Comparison of ENCODE assay signal across 1 cellular context in the genomic region with DNA sequence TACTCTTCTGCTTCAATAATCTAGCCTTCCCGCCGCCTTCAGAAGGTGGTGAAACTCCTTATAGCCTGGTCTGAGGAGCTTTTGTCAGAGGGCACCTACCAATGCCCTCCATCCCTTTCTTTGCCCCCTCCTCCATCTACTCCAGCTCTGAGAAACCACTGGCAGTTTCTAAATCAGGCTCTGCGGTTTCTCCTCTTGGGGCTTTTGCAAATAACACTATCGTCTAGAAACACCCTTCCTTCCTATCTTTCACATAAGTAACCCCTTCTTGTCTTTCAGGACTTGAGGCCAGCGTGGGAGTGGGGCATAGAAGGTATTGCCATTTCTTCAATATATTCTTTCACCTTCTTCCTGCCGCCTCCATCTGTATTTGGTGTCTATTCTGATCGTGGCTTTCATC.
TF ChIP-seq lines count a peak whose summit lies in the region.

No MANE protein-coding gene starts in this region.

TF ChIP-seq in K562, 482 proteins besides CTCF, POLR2A, EP300 and RAD21 (continued from another document and continues in another):
- TF ChIP-seq, protein P1, sequence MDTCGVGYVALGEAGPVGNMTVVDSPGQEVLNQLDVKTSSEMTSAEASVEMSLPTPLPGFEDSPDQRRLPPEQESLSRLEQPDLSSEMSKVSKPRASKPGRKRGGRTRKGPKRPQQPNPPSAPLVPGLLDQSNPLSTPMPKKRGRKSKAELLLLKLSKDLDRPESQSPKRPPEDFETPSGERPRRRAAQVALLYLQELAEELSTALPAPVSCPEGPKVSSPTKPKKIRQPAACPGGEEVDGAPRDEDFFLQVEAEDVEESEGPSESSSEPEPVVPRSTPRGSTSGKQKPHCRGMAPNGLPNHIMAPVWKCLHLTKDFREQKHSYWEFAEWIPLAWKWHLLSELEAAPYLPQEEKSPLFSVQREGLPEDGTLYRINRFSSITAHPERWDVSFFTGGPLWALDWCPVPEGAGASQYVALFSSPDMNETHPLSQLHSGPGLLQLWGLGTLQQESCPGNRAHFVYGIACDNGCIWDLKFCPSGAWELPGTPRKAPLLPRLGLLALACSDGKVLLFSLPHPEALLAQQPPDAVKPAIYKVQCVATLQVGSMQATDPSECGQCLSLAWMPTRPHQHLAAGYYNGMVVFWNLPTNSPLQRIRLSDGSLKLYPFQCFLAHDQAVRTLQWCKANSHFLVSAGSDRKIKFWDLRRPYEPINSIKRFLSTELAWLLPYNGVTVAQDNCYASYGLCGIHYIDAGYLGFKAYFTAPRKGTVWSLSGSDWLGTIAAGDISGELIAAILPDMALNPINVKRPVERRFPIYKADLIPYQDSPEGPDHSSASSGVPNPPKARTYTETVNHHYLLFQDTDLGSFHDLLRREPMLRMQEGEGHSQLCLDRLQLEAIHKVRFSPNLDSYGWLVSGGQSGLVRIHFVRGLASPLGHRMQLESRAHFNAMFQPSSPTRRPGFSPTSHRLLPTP (IDR thresholded peaks at IDR 0.05; ENCODE audit: borderline replicate concordance, extremely low read depth, insufficient read length), result no peak
- TF ChIP-seq ZNF76 (CRISPR knock-in tag; IDR thresholded peaks at IDR 0.05; ENCODE audit: borderline replicate concordance) (no peak), ZNF589 (CRISPR knock-in tag; IDR thresholded peaks at IDR 0.05; ENCODE audit: low read depth) (no peak), NFATC3 (IDR thresholded peaks at IDR 0.05) (no peak), NRF1 (conservative IDR thresholded peaks at IDR 0.05 in 1 of 2, IDR thresholded peaks at IDR 0.05 in 1 of 2) (no peak), ZZZ3 (IDR thresholded peaks at IDR 0.05) (no peak), SMC3 (conservative IDR thresholded peaks at IDR 0.05; ENCODE audit: insufficient read depth, low read depth, low read length) (no peak), HSF4 (CRISPR knock-in tag; IDR thresholded peaks at IDR 0.05; ENCODE audit: borderline replicate concordance) (no peak), DPF2 (IDR thresholded peaks at IDR 0.05) (peak; percentile 72), RB1 (IDR thresholded peaks at IDR 0.05; ENCODE audit: low read depth) (no peak), CBX1 (IDR thresholded peaks at IDR 0.05; ENCODE audit: low read depth) (no peak), ZNF274 (IDR thresholded peaks at IDR 0.05; ENCODE audit: borderline replicate concordance, low read depth, low read length) (no peak), FOS (IDR thresholded peaks at IDR 0.05; ENCODE audit: extremely low read depth, insufficient read length) (no peak), PHF21A (IDR thresholded peaks at IDR 0.05; ENCODE audit: borderline replicate concordance, low read depth) (no peak), MED1 (CRISPR knock-in tag; IDR thresholded peaks at IDR 0.05; ENCODE audit: borderline replicate concordance) (no peak), MCM7 (IDR thresholded peaks at IDR 0.05) (no peak), HDAC2 (IDR thresholded peaks at IDR 0.05) (no peak), XRCC5 (IDR thresholded peaks at IDR 0.05; ENCODE audit: low read depth, low read length) (no peak), ZNF766 (CRISPR knock-in tag; conservative IDR thresholded peaks at IDR 0.05) (0 out of 2 replicates have a peak, but pooled peaks have one; percentile 64), CTBP1 (IDR thresholded peaks at IDR 0.05; ENCODE audit: borderline replicate concordance) (no peak), ZNF707 (CRISPR knock-in tag; conservative IDR thresholded peaks at IDR 0.05) (no peak), ZNF75A (CRISPR knock-in tag; IDR thresholded peaks at IDR 0.05) (no peak), ZNF134 (CRISPR knock-in tag; conservative IDR thresholded peaks at IDR 0.05) (no peak), MYNN (IDR thresholded peaks at IDR 0.05) (no peak), MYNN (CRISPR knock-in tag; IDR thresholded peaks at IDR 0.05) (no peak), ZNF165 (CRISPR knock-in tag; IDR thresholded peaks at IDR 0.05; ENCODE audit: borderline replicate concordance) (no peak), HLTF (IDR thresholded peaks at IDR 0.05) (no peak), SMAD2 (IDR thresholded peaks at IDR 0.05; ENCODE audit: low read depth, low read length) (no peak), MEF2A (IDR thresholded peaks at IDR 0.05; ENCODE audit: control insufficient read depth, low read depth, low read length) (peak; percentile 47; the same call in 1 of the 2 replicates), MCM5 (IDR thresholded peaks at IDR 0.05; ENCODE audit: low read depth) (no peak), E2F3 (CRISPR knock-in tag; IDR thresholded peaks at IDR 0.05) (no peak), KLF6 (CRISPR knock-in tag; IDR thresholded peaks at IDR 0.05; ENCODE audit: borderline replicate concordance) (no peak), TAF9B (IDR thresholded peaks at IDR 0.05; ENCODE audit: partially characterized antibody) (no peak)
- TF ChIP-seq, protein P2, sequence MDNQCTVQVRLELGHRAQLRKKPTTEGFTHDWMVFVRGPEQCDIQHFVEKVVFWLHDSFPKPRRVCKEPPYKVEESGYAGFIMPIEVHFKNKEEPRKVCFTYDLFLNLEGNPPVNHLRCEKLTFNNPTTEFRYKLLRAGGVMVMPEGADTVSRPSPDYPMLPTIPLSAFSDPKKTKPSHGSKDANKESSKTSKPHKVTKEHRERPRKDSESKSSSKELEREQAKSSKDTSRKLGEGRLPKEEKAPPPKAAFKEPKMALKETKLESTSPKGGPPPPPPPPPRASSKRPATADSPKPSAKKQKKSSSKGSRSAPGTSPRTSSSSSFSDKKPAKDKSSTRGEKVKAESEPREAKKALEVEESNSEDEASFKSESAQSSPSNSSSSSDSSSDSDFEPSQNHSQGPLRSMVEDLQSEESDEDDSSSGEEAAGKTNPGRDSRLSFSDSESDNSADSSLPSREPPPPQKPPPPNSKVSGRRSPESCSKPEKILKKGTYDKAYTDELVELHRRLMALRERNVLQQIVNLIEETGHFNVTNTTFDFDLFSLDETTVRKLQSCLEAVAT (IDR thresholded peaks at IDR 0.05), result peak in 1 of 2 experiments; percentile 60; a peak in 1 of 4 replicates
- TF ChIP-seq, protein P3, sequence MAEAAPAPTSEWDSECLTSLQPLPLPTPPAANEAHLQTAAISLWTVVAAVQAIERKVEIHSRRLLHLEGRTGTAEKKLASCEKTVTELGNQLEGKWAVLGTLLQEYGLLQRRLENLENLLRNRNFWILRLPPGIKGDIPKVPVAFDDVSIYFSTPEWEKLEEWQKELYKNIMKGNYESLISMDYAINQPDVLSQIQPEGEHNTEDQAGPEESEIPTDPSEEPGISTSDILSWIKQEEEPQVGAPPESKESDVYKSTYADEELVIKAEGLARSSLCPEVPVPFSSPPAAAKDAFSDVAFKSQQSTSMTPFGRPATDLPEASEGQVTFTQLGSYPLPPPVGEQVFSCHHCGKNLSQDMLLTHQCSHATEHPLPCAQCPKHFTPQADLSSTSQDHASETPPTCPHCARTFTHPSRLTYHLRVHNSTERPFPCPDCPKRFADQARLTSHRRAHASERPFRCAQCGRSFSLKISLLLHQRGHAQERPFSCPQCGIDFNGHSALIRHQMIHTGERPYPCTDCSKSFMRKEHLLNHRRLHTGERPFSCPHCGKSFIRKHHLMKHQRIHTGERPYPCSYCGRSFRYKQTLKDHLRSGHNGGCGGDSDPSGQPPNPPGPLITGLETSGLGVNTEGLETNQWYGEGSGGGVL (CRISPR knock-in tag; IDR thresholded peaks at IDR 0.05), result no peak
- TF ChIP-seq, protein P4, sequence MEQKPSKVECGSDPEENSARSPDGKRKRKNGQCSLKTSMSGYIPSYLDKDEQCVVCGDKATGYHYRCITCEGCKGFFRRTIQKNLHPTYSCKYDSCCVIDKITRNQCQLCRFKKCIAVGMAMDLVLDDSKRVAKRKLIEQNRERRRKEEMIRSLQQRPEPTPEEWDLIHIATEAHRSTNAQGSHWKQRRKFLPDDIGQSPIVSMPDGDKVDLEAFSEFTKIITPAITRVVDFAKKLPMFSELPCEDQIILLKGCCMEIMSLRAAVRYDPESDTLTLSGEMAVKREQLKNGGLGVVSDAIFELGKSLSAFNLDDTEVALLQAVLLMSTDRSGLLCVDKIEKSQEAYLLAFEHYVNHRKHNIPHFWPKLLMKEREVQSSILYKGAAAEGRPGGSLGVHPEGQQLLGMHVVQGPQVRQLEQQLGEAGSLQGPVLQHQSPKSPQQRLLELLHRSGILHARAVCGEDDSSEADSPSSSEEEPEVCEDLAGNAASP (IDR thresholded peaks at IDR 0.05), result no peak
- TF ChIP-seq, protein P5, sequence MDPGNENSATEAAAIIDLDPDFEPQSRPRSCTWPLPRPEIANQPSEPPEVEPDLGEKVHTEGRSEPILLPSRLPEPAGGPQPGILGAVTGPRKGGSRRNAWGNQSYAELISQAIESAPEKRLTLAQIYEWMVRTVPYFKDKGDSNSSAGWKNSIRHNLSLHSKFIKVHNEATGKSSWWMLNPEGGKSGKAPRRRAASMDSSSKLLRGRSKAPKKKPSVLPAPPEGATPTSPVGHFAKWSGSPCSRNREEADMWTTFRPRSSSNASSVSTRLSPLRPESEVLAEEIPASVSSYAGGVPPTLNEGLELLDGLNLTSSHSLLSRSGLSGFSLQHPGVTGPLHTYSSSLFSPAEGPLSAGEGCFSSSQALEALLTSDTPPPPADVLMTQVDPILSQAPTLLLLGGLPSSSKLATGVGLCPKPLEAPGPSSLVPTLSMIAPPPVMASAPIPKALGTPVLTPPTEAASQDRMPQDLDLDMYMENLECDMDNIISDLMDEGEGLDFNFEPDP (CRISPR knock-in tag; IDR thresholded peaks at IDR 0.05), result no peak
- TF ChIP-seq, protein P6, sequence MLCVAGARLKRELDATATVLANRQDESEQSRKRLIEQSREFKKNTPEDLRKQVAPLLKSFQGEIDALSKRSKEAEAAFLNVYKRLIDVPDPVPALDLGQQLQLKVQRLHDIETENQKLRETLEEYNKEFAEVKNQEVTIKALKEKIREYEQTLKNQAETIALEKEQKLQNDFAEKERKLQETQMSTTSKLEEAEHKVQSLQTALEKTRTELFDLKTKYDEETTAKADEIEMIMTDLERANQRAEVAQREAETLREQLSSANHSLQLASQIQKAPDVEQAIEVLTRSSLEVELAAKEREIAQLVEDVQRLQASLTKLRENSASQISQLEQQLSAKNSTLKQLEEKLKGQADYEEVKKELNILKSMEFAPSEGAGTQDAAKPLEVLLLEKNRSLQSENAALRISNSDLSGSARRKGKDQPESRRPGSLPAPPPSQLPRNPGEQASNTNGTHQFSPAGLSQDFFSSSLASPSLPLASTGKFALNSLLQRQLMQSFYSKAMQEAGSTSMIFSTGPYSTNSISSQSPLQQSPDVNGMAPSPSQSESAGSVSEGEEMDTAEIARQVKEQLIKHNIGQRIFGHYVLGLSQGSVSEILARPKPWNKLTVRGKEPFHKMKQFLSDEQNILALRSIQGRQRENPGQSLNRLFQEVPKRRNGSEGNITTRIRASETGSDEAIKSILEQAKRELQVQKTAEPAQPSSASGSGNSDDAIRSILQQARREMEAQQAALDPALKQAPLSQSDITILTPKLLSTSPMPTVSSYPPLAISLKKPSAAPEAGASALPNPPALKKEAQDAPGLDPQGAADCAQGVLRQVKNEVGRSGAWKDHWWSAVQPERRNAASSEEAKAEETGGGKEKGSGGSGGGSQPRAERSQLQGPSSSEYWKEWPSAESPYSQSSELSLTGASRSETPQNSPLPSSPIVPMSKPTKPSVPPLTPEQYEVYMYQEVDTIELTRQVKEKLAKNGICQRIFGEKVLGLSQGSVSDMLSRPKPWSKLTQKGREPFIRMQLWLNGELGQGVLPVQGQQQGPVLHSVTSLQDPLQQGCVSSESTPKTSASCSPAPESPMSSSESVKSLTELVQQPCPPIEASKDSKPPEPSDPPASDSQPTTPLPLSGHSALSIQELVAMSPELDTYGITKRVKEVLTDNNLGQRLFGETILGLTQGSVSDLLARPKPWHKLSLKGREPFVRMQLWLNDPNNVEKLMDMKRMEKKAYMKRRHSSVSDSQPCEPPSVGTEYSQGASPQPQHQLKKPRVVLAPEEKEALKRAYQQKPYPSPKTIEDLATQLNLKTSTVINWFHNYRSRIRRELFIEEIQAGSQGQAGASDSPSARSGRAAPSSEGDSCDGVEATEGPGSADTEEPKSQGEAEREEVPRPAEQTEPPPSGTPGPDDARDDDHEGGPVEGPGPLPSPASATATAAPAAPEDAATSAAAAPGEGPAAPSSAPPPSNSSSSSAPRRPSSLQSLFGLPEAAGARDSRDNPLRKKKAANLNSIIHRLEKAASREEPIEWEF (CRISPR knock-in tag; IDR thresholded peaks at IDR 0.05), result no peak
- TF ChIP-seq, protein P7, sequence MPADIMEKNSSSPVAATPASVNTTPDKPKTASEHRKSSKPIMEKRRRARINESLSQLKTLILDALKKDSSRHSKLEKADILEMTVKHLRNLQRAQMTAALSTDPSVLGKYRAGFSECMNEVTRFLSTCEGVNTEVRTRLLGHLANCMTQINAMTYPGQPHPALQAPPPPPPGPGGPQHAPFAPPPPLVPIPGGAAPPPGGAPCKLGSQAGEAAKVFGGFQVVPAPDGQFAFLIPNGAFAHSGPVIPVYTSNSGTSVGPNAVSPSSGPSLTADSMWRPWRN (IDR thresholded peaks at IDR 0.05; ENCODE audit: low read depth), result no peak
- TF ChIP-seq, protein P8, sequence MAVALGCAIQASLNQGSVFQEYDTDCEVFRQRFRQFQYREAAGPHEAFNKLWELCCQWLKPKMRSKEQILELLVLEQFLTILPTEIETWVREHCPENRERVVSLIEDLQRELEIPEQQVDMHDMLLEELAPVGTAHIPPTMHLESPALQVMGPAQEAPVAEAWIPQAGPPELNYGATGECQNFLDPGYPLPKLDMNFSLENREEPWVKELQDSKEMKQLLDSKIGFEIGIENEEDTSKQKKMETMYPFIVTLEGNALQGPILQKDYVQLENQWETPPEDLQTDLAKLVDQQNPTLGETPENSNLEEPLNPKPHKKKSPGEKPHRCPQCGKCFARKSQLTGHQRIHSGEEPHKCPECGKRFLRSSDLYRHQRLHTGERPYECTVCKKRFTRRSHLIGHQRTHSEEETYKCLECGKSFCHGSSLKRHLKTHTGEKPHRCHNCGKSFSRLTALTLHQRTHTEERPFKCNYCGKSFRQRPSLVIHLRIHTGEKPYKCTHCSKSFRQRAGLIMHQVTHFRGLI (CRISPR knock-in tag; IDR thresholded peaks at IDR 0.05), result no peak
- TF ChIP-seq, protein P9, sequence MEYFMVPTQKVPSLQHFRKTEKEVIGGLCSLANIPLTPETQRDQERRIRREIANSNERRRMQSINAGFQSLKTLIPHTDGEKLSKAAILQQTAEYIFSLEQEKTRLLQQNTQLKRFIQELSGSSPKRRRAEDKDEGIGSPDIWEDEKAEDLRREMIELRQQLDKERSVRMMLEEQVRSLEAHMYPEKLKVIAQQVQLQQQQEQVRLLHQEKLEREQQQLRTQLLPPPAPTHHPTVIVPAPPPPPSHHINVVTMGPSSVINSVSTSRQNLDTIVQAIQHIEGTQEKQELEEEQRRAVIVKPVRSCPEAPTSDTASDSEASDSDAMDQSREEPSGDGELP (CRISPR knock-in tag; IDR thresholded peaks at IDR 0.05; ENCODE audit: borderline replicate concordance), result no peak
